Comparison of ENCODE assay signal across 20 cellular contexts in genomic region chr2:236574000-236574399, GRCh38. TPM values are rescaled to one million over a fixed set of nuclear protein-coding genes. Genes with fewer than 3 reads are reported as not detected.
A peak's percentile ranks its signal among the peaks of the same experiment; 100 is the strongest.
DNase-seq lines count a peak whose midpoint lies in the region; ATAC-seq and TF ChIP-seq lines count a peak whose summit lies in the region.
"Had no signal": no experiment of that assay in that cellular context is flagged by ENCODE, and none has a peak within 500 bp of the region (broad histone marks: within the 10 kb centered on the region; RNA-seq: fewer than 3 reads in every experiment).

No MANE protein-coding gene starts in this region.

- TF ChIP-seq EP300 in stomach (IDR thresholded peaks at IDR 0.05): no peak

- no peak for DNase-seq in activated T-helper 1 cell treated with anti-CD3 and anti-CD28 coated beads, Interleukin-12 subunit alpha, Interleukin-12 subunit beta, Interleukin-2, Interleukin-4 antibody, amounts not matched to agents 30 ng/mL and 10 ng/mL and 1 ng/mL, durations not matched to agents 14 hours and 24 hours and 36 hours (ENCODE audit: low spot score)
- DNase-seq in endodermal cell (peak; percentile 38), stomach (no peak), NCI-H226 (no peak)
- DNase-seq: activated CD4-positive, alpha-beta T cell treated with anti-CD3 and anti-CD28 coated beads, Interleukin-2, amount 10 ng/mL, durations not matched to agents 7 days and 5 days; dermis blood vessel endothelial cell; islet precursor cell; Kasumi-1; lower lobe of right lung; NCI-H1694 treated with DMSO at 0.1 percent for 48 hours; NCI-H748 treated with DMSO at 0.1 percent for 48 hours; ovary; stimulated activated naive CD4-positive, alpha-beta T cell treated with Interleukin-2 at 50 U/mL for 16 hours had no signal

- peaks cover 9% of the 10 kb centered on the region for H3K4me1 Mint-ChIP-seq in activated T-helper 1 cell treated with anti-CD3 and anti-CD28 coated beads, Interleukin-12 subunit alpha, Interleukin-12 subunit beta, Interleukin-2, Interleukin-4 antibody, amounts not matched to agents 30 ng/mL and 10 ng/mL and 1 ng/mL, durations not matched to agents 14 hours and 24 hours and 36 hours (ENCODE audit: low read depth)
- H3K4me1 Mint-ChIP-seq in endodermal cell: peaks cover 81% of the 10 kb centered on the region

- H3K4me3 ChIP-seq in endodermal cell (ENCODE audit: low read length): peak overlapping the region; percentile 93
- H3K4me3 ChIP-seq in neuron (ENCODE audit: low read length): peak overlapping the region; percentile 84
- H3K4me3 ChIP-seq in stomach: peak overlapping the region in 1 of 4 donors; percentile 4
- H3K4me3 ChIP-seq: lower lobe of right lung, ovary had no signal

- ATAC-seq in GM21526 (IDR thresholded peaks at IDR 0.05; ENCODE audit: low FRiP score, unreplicated experiment): no peak
- no peak for ATAC-seq in GM21528 (IDR thresholded peaks at IDR 0.05; ENCODE audit: low FRiP score, unreplicated experiment)
- ATAC-seq: lower lobe of right lung had no signal

- TF ChIP-seq CTCF in endodermal cell (conservative IDR thresholded peaks at IDR 0.05): no peak
- no peak for TF ChIP-seq CTCF in stomach (IDR thresholded peaks at IDR 0.05)

- no peaks in the 10 kb centered on the region for H3K9me3 Mint-ChIP-seq in activated T-helper 1 cell treated with anti-CD3 and anti-CD28 coated beads, Interleukin-12 subunit alpha, Interleukin-12 subunit beta, Interleukin-2, Interleukin-4 antibody, amounts not matched to agents 30 ng/mL and 10 ng/mL and 1 ng/mL, durations not matched to agents 14 hours and 24 hours and 36 hours
- H3K9me3 Mint-ChIP-seq in endodermal cell: no peaks in the 10 kb centered on the region
- H3K9me3 Mint-ChIP-seq: activated CD4-positive, alpha-beta T cell treated with anti-CD3 and anti-CD28 coated beads, Interleukin-2, amount 10 ng/mL, durations not matched to agents 7 days and 5 days; activated T-helper 2 cell treated with anti-CD3 and anti-CD28 coated beads, Interferon-gamma antibody, Interleukin-2, Interleukin-4, amounts not matched to agents 10 μg/mL and 5 μg/mL and 100 μg/mL, durations not matched to agents 14 hours and 24 hours and 36 hours; T-helper 2 cell treated with Interferon-gamma antibody and Interleukin-4, amounts not matched to agents 5 μg/mL and 100 μg/mL, for 36 hours had no signal

- no peak for TF ChIP-seq POLR2A in stomach (IDR thresholded peaks at IDR 0.05)

- intact Hi-C loops in activated T-helper 1 cell treated with anti-CD3 and anti-CD28 coated beads, Interleukin-12 subunit alpha, Interleukin-12 subunit beta, Interleukin-2, Interleukin-4 antibody, amounts not matched to agents 30 ng/mL and 10 ng/mL and 1 ng/mL, durations not matched to agents 14 hours and 24 hours and 36 hours (cut with micrococcal nuclease): no loop called here
- intact Hi-C loops in stomach (cut with DNase I; ENCODE audit: low total_unique reads): loop anchor here (10.0 kb wide), 1 partner anchor 229 kb away; no protein-coding TSS in a partner anchor

- no peaks in the 10 kb centered on the region for H3K36me3 Mint-ChIP-seq in activated T-helper 1 cell treated with anti-CD3 and anti-CD28 coated beads, Interleukin-12 subunit alpha, Interleukin-12 subunit beta, Interleukin-2, Interleukin-4 antibody, amounts not matched to agents 30 ng/mL and 10 ng/mL and 1 ng/mL, durations not matched to agents 14 hours and 24 hours and 36 hours (ENCODE audit: low read depth)
- H3K36me3 Mint-ChIP-seq in endodermal cell (ENCODE audit: low read depth): peaks cover 50% of the 10 kb centered on the region

- 94 to 100% methylated on average over 1 to 14 of the region's 14 CpGs for WGBS in endodermal cell (ENCODE audit: insufficient coverage in 1 of 2, insufficient read length in 1 of 2), 2 experiments
- 92 to 96% (median 95%) methylated on average over 14 of the region's 14 CpGs for WGBS in stomach, 5 donors

- H3K9me3 ChIP-seq in endodermal cell (ENCODE audit: control insufficient read depth, low read length): no peaks in the 10 kb centered on the region
- peaks cover 30% of the 10 kb centered on the region for H3K9me3 ChIP-seq in neuron (ENCODE audit: low read length)
- H3K9me3 ChIP-seq in stomach: no peaks in the 10 kb centered on the region
- H3K9me3 ChIP-seq: lower lobe of right lung, ovary had no signal

- no peak overlapping the region for H2AFZ ChIP-seq in neuron (ENCODE audit: low read depth, low read length)

- peak overlapping the region; percentile 98 for H3K9ac ChIP-seq in endodermal cell (ENCODE audit: extremely low read depth, low read length, poor library complexity, severe bottlenecking)

- H3K27me3 ChIP-seq in endodermal cell (ENCODE audit: control insufficient read depth, insufficient read depth, low read length, poor library complexity, severe bottlenecking) (no peaks in the 10 kb centered on the region), neuron (ENCODE audit: insufficient read depth, low read length) (no peaks in the 10 kb centered on the region), stomach (no peaks in the 10 kb centered on the region)
- H3K27me3 ChIP-seq: ovary had no signal

- peaks cover 11% of the 10 kb centered on the region for H3K27me3 Mint-ChIP-seq in activated T-helper 1 cell treated with anti-CD3 and anti-CD28 coated beads, Interleukin-12 subunit alpha, Interleukin-12 subunit beta, Interleukin-2, Interleukin-4 antibody, amounts not matched to agents 30 ng/mL and 10 ng/mL and 1 ng/mL, durations not matched to agents 14 hours and 24 hours and 36 hours (ENCODE audit: insufficient read depth)
- peaks cover 3% of the 10 kb centered on the region for H3K27me3 Mint-ChIP-seq in endodermal cell (ENCODE audit: insufficient read depth)
- H3K27me3 Mint-ChIP-seq: activated CD4-positive, alpha-beta T cell treated with anti-CD3 and anti-CD28 coated beads, Interleukin-2, amount 10 ng/mL, durations not matched to agents 7 days and 5 days had no signal

- peak overlapping the region; percentile 16 for H3K27ac Mint-ChIP-seq in activated T-helper 1 cell treated with anti-CD3 and anti-CD28 coated beads, Interleukin-12 subunit alpha, Interleukin-12 subunit beta, Interleukin-2, Interleukin-4 antibody, amounts not matched to agents 30 ng/mL and 10 ng/mL and 1 ng/mL, durations not matched to agents 14 hours and 24 hours and 36 hours
- H3K27ac Mint-ChIP-seq in endodermal cell: peak overlapping the region; percentile 76
- H3K27ac Mint-ChIP-seq: activated CD4-positive, alpha-beta T cell treated with anti-CD3 and anti-CD28 coated beads, Interleukin-2, amount 10 ng/mL, durations not matched to agents 7 days and 5 days; activated T-helper 2 cell treated with anti-CD3 and anti-CD28 coated beads, Interferon-gamma antibody, Interleukin-2, Interleukin-4, amounts not matched to agents 10 μg/mL and 5 μg/mL and 100 μg/mL, durations not matched to agents 14 hours and 24 hours and 36 hours; T-helper 2 cell treated with Interferon-gamma antibody and Interleukin-4, amounts not matched to agents 5 μg/mL and 100 μg/mL, for 36 hours had no signal

- H3K36me3 ChIP-seq in endodermal cell (ENCODE audit: control insufficient read depth, insufficient read depth, low read length) (peaks cover 85% of the 10 kb centered on the region), neuron (ENCODE audit: insufficient read depth, low read length) (peaks cover 75% of the 10 kb centered on the region), stomach (no peaks in the 10 kb centered on the region)
- H3K36me3 ChIP-seq: lower lobe of right lung, ovary had no signal

- H3K4me1 ChIP-seq in endodermal cell (ENCODE audit: control insufficient read depth, insufficient read depth, low read length): peaks cover 43% of the 10 kb centered on the region
- H3K4me1 ChIP-seq in neuron (ENCODE audit: insufficient read depth, low read length): peaks cover 62% of the 10 kb centered on the region
- peaks cover 15 to 97% (median 71%) of the 10 kb centered on the region in 4 donors for H3K4me1 ChIP-seq in stomach

- H3K27ac ChIP-seq in endodermal cell (ENCODE audit: low read depth, low read length) (no peak overlapping the region), stomach (peak overlapping the region in 3 of 5 donors; percentile 4 to 93 (median 22))
- H3K27ac ChIP-seq: lower lobe of right lung, ovary, VCaP had no signal

- H3K4me3 Mint-ChIP-seq in activated T-helper 1 cell treated with anti-CD3 and anti-CD28 coated beads, Interleukin-12 subunit alpha, Interleukin-12 subunit beta, Interleukin-2, Interleukin-4 antibody, amounts not matched to agents 30 ng/mL and 10 ng/mL and 1 ng/mL, durations not matched to agents 14 hours and 24 hours and 36 hours: no peak overlapping the region
- H3K4me3 Mint-ChIP-seq in endodermal cell: peak overlapping the region; percentile 78
- H3K4me3 Mint-ChIP-seq: activated CD4-positive, alpha-beta T cell treated with anti-CD3 and anti-CD28 coated beads, Interleukin-2, amount 10 ng/mL, durations not matched to agents 7 days and 5 days; T-helper 2 cell treated with Interferon-gamma antibody and Interleukin-4, amounts not matched to agents 5 μg/mL and 100 μg/mL, for 36 hours had no signal

RNA-seq across cellular contexts. Expression of gene ACKR3, which starts 4.4 kb away (rescaled TPM):
- total RNA-seq in activated T-helper 1 cell treated with anti-CD3 and anti-CD28 coated beads, Interleukin-12 subunit alpha, Interleukin-12 subunit beta, Interleukin-2, Interleukin-4 antibody, amounts not matched to agents 30 ng/mL and 10 ng/mL and 1 ng/mL, durations not matched to agents 14 hours and 24 hours and 36 hours: 0.42 and 0.65 TPM in 2 replicates
- 100 to 1,000 TPM in 1 of 2 donors, 10 to 100 TPM in 1; 76.9 to 110 TPM for total RNA-seq in endodermal cell
- polyA plus RNA-seq in endodermal cell (2013, experiment 1 of 2): 53.8 TPM
- 66.2 TPM for polyA plus RNA-seq in endodermal cell (2013, experiment 2 of 2)
- total RNA-seq in stomach: 10 to 100 TPM in 4 of 5 donors, 1 to 10 TPM in 1; 5.2 to 35.0 (median 15.1) TPM
- polyA plus RNA-seq in stomach: 1 to 10 TPM; 5.0 to 7.3 (median 5.8) TPM
- total RNA-seq: myocyte had no signal
